Comparison of ENCODE assay signal across 17 cellular contexts in the genomic region with DNA sequence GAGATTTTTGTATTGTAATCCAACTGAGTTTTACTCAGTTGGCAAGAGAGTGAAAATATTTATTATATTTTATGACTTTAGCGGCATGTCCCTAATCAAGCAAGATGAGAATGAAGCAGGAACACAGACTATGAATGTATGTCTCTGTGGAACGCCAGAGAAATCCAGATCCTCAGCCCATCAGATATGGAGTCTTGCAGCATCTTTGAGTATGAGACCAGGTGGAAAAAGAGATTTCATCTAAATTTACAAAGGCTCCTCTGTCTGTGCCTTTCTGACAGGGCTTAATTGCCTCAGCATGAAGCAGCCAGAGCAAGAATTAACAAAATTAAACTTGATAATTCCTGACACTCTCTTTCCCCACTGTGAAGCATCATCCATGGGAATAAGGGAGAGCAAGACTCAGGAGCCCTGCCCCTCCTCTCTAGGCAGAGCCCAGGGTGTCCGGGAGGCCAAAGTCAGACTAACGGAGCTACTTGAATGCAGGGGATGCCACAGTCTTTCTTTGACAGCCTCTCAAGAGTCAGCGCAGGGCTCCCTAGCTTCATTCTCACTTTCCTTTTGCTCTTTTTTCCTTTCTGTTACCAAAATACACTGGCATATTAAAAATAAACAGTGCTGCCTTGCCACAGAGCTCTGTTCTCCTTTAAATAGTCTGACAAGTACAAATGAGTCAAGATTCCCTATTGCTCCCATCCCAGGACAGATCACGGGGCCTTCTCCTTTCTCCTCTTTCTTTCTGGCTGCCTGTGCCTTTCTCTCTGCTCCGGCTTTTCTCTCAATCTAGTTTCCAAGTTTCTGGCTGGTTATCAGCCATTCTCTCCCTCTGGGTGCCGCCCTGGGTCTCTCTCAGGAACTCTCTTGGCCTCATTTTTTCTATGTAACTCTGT.
DNase-seq lines count a peak whose midpoint lies in the region; ATAC-seq and TF ChIP-seq lines count a peak whose summit lies in the region.
"Had no signal": no experiment of that assay in that cellular context is flagged by ENCODE, and none has a peak within 500 bp of the region (broad histone marks: within the 10 kb centered on the region; RNA-seq: fewer than 3 reads in every experiment).

No MANE protein-coding gene starts in this region.

- POLR2A ChIA-PET in PC-9 (lab: Charles Lee; ENCODE audit: unreplicated experiment): no interaction called here

- H3K4me2 ChIP-seq in fibroblast of lung (ENCODE audit: extremely low read depth, insufficient read depth, low read length) (peak overlapping the region; percentile 56), PC-9 (no peak overlapping the region)

- no peak for TF ChIP-seq CTCF in fibroblast of lung (conservative IDR thresholded peaks at IDR 0.05 in 1 of 2, IDR thresholded peaks at IDR 0.05 in 1 of 2; ENCODE audit: low read depth in 1 of 2, low read length in 2 of 2)
- no peak for TF ChIP-seq CTCF in thoracic aorta (IDR thresholded peaks at IDR 0.05)
- TF ChIP-seq CTCF in stomach (IDR thresholded peaks at IDR 0.05): no peak
- no peak for TF ChIP-seq CTCF in PC-9 (conservative IDR thresholded peaks at IDR 0.05)

- CTCF ChIA-PET in PC-9 (lab: Charles Lee): no interaction called here

- H2AFZ ChIP-seq in fibroblast of lung (ENCODE audit: low read length) (peak overlapping the region; percentile 14), PC-9 (no peak overlapping the region)

- no peaks in the 10 kb centered on the region for H3K36me3 ChIP-seq in fibroblast of lung (ENCODE audit: control insufficient read depth, insufficient read depth, low read length)
- no peaks in the 10 kb centered on the region for H3K36me3 ChIP-seq in thoracic aorta
- H3K36me3 ChIP-seq in stomach: no peaks in the 10 kb centered on the region
- no peaks in the 10 kb centered on the region for H3K36me3 ChIP-seq in PC-9 (ENCODE audit: low read depth)
- H3K36me3 ChIP-seq: colonic mucosa had no signal

- H3K4me1 ChIP-seq in fibroblast of lung (ENCODE audit: control insufficient read depth, extremely low read depth, insufficient read depth, low read length) (no peaks in the 10 kb centered on the region), thoracic aorta (ENCODE audit: control insufficient read depth in 1 of 2, low read depth in 2 of 2) (peaks cover 5 to 19% of the 10 kb centered on the region in 2 donors), stomach (peaks cover 0 to 7% (median 0%) of the 10 kb centered on the region in 4 donors), PC-9 (replicated peaks; ENCODE audit: insufficient read depth) (no peaks in the 10 kb centered on the region)
- H3K4me1 ChIP-seq: colonic mucosa had no signal

- H3K79me2 ChIP-seq in fibroblast of lung (ENCODE audit: control insufficient read depth, insufficient read depth, low read length) (no peaks in the 10 kb centered on the region), PC-9 (ENCODE audit: low read depth) (no peaks in the 10 kb centered on the region)

- H3K9me2 ChIP-seq in PC-9 (ENCODE audit: insufficient read depth): no peaks in the 10 kb centered on the region; the same call in 1 of the 2 replicates

- H3K9me3 ChIP-seq in fibroblast of lung (ENCODE audit: control insufficient read depth, insufficient read depth, low read depth, low read length): no peaks in the 10 kb centered on the region
- no peaks in the 10 kb centered on the region for H3K9me3 ChIP-seq in thoracic aorta
- peaks cover 0 to 10% (median 2%) of the 10 kb centered on the region in 4 donors for H3K9me3 ChIP-seq in stomach
- no peaks in the 10 kb centered on the region for H3K9me3 ChIP-seq in PC-9 (ENCODE audit: insufficient read depth, low read depth)
- H3K9me3 ChIP-seq: colonic mucosa had no signal

- peak; percentile 36 for ATAC-seq in thoracic aorta (ENCODE audit: insufficient number of reproducible peaks, low FRiP score, low read depth)
- no peak for ATAC-seq in GM21367 (IDR thresholded peaks at IDR 0.05; ENCODE audit: unreplicated experiment)
- ATAC-seq: CD8-positive, alpha-beta T cell; left lobe of liver; Panc1 had no signal

- intact Hi-C loops in stomach (cut with DNase I; ENCODE audit: low total_unique reads): no loop called here
- intact Hi-C loops in PC-9 (cut with micrococcal nuclease; ENCODE audit: unreplicated experiment): no loop called here

- H4K20me1 ChIP-seq in fibroblast of lung (ENCODE audit: control insufficient read depth, extremely low read depth, insufficient read depth, low read length): no peaks in the 10 kb centered on the region
- H4K20me1 ChIP-seq in PC-9 (ENCODE audit: insufficient read depth): no peaks in the 10 kb centered on the region

- TF ChIP-seq EP300 in stomach (IDR thresholded peaks at IDR 0.05): no peak

- 61 to 73% (median 70%) methylated on average over 8 of the region's 8 CpGs for WGBS in stomach, 5 donors

- BruUV-seq in PC-9 (replicated peaks; lab: Mats Ljungman, UMichigan): no TSS peak

- TF ChIP-seq POLR2A in stomach (IDR thresholded peaks at IDR 0.05): no peak

- DNase-seq in SK-N-DZ (ENCODE audit: low spot score): peak; percentile 62
- peak; percentile 22 to 56 for DNase-seq in fibroblast of lung (ENCODE audit: low read depth in 2 of 2)
- peak; percentile 17 for DNase-seq in mucosa of gallbladder (ENCODE audit: low spot score)
- no peak for DNase-seq in thoracic aorta (ENCODE audit: low spot score)
- DNase-seq in effector CD4-positive, alpha-beta T cell: no peak
- DNase-seq in stomach: no peak
- DNase-seq in PC-9: no peak
- DNase-seq: activated CD4-positive, alpha-beta T cell treated with anti-CD3 and anti-CD28 coated beads, Interleukin-2, amount 50 U/mL, for 48 hours; activated effector memory CD4-positive, alpha-beta T cell treated with Interleukin-2 at 50 U/mL for 16 hours; CD8-positive, alpha-beta T cell; colonic mucosa; GDM1; glutamatergic neuron; posterior cingulate gyrus had no signal

- H3K9ac ChIP-seq in fibroblast of lung (ENCODE audit: insufficient read depth, low read length): no peak overlapping the region

- H3F3A ChIP-seq in PC-9 (ENCODE audit: insufficient read depth, low read depth): no peaks in the 10 kb centered on the region

- H3K4me3 ChIP-seq in fibroblast of lung (replicated peaks in 1 of 4; ENCODE audit: control extremely low read depth in 1 of 4, insufficient read depth in 1 of 4, low read depth in 3 of 4, low read length in 4 of 4) (no peak overlapping the region), thoracic aorta (peak overlapping the region; percentile 48), stomach (no peak overlapping the region), PC-9 (no peak overlapping the region)
- H3K4me3 ChIP-seq: colonic mucosa had no signal

- H3K27me3 ChIP-seq in fibroblast of lung (ENCODE audit: control insufficient read depth, insufficient read depth, low read length): no peaks in the 10 kb centered on the region
- H3K27me3 ChIP-seq in thoracic aorta (replicated peaks; ENCODE audit: insufficient read depth): no peaks in the 10 kb centered on the region
- H3K27me3 ChIP-seq in stomach: no peaks in the 10 kb centered on the region
- H3K27me3 ChIP-seq in PC-9 (ENCODE audit: insufficient read depth, low read depth): no peaks in the 10 kb centered on the region
- H3K27me3 ChIP-seq: colonic mucosa had no signal

- H3K27ac ChIP-seq in fibroblast of lung (ENCODE audit: insufficient read depth, low read length) (peak overlapping the region; percentile 0), thoracic aorta (peak overlapping the region; percentile 74 to 78), stomach (peak overlapping the region in 2 of 5 donors; percentile 4 to 24), PC-9 (no peak overlapping the region)
- H3K27ac ChIP-seq: colonic mucosa had no signal

Comparison
In these comparisons a context has a peak if more than half of its experiments do, and no peak if none do; other contexts are left out.
1. DNase-seq: peak in SK-N-DZ (single experiment), fibroblast of lung (2 of 2) and mucosa of gallbladder (single experiment); none in thoracic aorta (single experiment), effector CD4-positive, alpha-beta T cell (single experiment), stomach (single experiment) and PC-9 (0 of 2).